Comparison of ENCODE assay signal across 1 cellular context in genomic region chr3:57791245-57791644, GRCh38.
TF ChIP-seq lines count a peak whose summit lies in the region.

No MANE protein-coding gene starts in this region.

TF ChIP-seq in K562, 482 proteins besides CTCF, POLR2A, EP300 and RAD21 (continued from another document and continues in another):
- TF ChIP-seq SMAD2 (IDR thresholded peaks at IDR 0.05; ENCODE audit: low read depth, low read length) (no peak), PML (IDR thresholded peaks at IDR 0.05; ENCODE audit: low read length) (no peak), RNF219 (CRISPR knock-in tag; IDR thresholded peaks at IDR 0.05) (no peak), PHF8 (IDR thresholded peaks at IDR 0.05; ENCODE audit: borderline replicate concordance, low read length) (no peak), FOXJ2 (tag; IDR thresholded peaks at IDR 0.05) (0 out of 2 replicates have a peak, but pooled peaks have one; percentile 44), ZNF274 (IDR thresholded peaks at IDR 0.05; ENCODE audit: borderline replicate concordance, low read depth, low read length) (no peak), POLR2B (IDR thresholded peaks at IDR 0.05; ENCODE audit: low read depth, partially characterized antibody) (no peak), NR2C2 (CRISPR knock-in tag; IDR thresholded peaks at IDR 0.05) (no peak), NR2C2 (tag; IDR thresholded peaks at IDR 0.05) (no peak), KAT2B (IDR thresholded peaks at IDR 0.05; ENCODE audit: low read depth, low read length) (no peak), NCOA1 (IDR thresholded peaks at IDR 0.05; ENCODE audit: low read depth) (no peak), MEIS2 (IDR thresholded peaks at IDR 0.05; ENCODE audit: partially characterized antibody) (peak; percentile 39), ZNF551 (CRISPR knock-in tag; IDR thresholded peaks at IDR 0.05) (no peak), FOXP1 (CRISPR knock-in tag; IDR thresholded peaks at IDR 0.05) (no peak), ZBTB12 (CRISPR knock-in tag; IDR thresholded peaks at IDR 0.05) (no peak), ZNF239 (CRISPR knock-in tag; IDR thresholded peaks at IDR 0.05) (no peak), ETS2 (tag; IDR thresholded peaks at IDR 0.05; ENCODE audit: borderline replicate concordance, poor library complexity, severe bottlenecking) (no peak), RBM39 (optimal IDR thresholded peaks at IDR 0.05; ENCODE audit: low read depth, low read length) (no peak), BRD9 (IDR thresholded peaks at IDR 0.05; ENCODE audit: low read depth, partially characterized antibody) (peak; percentile 21), PPARD (CRISPR knock-in tag; IDR thresholded peaks at IDR 0.05) (no peak), OTX1 (CRISPR knock-in tag; IDR thresholded peaks at IDR 0.05) (no peak), NBN (IDR thresholded peaks at IDR 0.05; ENCODE audit: low read depth) (no peak), XRCC5 (IDR thresholded peaks at IDR 0.05; ENCODE audit: low read depth, low read length) (no peak), NFE2 (IDR thresholded peaks at IDR 0.05; ENCODE audit: low read depth) (peak; percentile 98), ARNT (IDR thresholded peaks at IDR 0.05) (no peak; a peak in 1 of 4 replicates), ZNF384 (IDR thresholded peaks at IDR 0.05; ENCODE audit: low read depth, low read length) (no peak), ZNF512 (tag; IDR thresholded peaks at IDR 0.05) (no peak), ZNF395 (CRISPR knock-in tag; IDR thresholded peaks at IDR 0.05) (no peak), ZC3H8 (IDR thresholded peaks at IDR 0.05) (no peak), GTF2B (IDR thresholded peaks at IDR 0.05; ENCODE audit: extremely low read depth, insufficient read length) (no peak), E4F1 (CRISPR knock-in tag; IDR thresholded peaks at IDR 0.05; ENCODE audit: borderline replicate concordance) (no peak), KLF13 (tag; IDR thresholded peaks at IDR 0.05; ENCODE audit: borderline replicate concordance, low read depth) (no peak), ZNF57 (CRISPR knock-in tag; IDR thresholded peaks at IDR 0.05) (no peak), THRAP3 (IDR thresholded peaks at IDR 0.05; ENCODE audit: borderline replicate concordance) (no peak)
- TF ChIP-seq, protein P1, sequence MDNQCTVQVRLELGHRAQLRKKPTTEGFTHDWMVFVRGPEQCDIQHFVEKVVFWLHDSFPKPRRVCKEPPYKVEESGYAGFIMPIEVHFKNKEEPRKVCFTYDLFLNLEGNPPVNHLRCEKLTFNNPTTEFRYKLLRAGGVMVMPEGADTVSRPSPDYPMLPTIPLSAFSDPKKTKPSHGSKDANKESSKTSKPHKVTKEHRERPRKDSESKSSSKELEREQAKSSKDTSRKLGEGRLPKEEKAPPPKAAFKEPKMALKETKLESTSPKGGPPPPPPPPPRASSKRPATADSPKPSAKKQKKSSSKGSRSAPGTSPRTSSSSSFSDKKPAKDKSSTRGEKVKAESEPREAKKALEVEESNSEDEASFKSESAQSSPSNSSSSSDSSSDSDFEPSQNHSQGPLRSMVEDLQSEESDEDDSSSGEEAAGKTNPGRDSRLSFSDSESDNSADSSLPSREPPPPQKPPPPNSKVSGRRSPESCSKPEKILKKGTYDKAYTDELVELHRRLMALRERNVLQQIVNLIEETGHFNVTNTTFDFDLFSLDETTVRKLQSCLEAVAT (IDR thresholded peaks at IDR 0.05) = no peak
- TF ChIP-seq, protein P2, sequence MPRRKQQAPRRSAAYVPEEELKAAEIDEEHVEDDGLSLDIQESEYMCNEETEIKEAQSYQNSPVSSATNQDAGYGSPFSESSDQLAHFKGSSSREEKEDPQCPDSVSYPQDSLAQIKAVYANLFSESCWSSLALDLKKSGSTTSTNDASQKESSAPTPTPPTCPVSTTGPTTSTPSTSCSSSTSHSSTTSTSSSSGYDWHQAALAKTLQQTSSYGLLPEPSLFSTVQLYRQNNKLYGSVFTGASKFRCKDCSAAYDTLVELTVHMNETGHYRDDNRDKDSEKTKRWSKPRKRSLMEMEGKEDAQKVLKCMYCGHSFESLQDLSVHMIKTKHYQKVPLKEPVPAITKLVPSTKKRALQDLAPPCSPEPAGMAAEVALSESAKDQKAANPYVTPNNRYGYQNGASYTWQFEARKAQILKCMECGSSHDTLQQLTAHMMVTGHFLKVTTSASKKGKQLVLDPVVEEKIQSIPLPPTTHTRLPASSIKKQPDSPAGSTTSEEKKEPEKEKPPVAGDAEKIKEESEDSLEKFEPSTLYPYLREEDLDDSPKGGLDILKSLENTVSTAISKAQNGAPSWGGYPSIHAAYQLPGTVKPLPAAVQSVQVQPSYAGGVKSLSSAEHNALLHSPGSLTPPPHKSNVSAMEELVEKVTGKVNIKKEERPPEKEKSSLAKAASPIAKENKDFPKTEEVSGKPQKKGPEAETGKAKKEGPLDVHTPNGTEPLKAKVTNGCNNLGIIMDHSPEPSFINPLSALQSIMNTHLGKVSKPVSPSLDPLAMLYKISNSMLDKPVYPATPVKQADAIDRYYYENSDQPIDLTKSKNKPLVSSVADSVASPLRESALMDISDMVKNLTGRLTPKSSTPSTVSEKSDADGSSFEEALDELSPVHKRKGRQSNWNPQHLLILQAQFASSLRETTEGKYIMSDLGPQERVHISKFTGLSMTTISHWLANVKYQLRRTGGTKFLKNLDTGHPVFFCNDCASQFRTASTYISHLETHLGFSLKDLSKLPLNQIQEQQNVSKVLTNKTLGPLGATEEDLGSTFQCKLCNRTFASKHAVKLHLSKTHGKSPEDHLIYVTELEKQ (CRISPR knock-in tag; IDR thresholded peaks at IDR 0.05) = no peak
- TF ChIP-seq, protein P3, sequence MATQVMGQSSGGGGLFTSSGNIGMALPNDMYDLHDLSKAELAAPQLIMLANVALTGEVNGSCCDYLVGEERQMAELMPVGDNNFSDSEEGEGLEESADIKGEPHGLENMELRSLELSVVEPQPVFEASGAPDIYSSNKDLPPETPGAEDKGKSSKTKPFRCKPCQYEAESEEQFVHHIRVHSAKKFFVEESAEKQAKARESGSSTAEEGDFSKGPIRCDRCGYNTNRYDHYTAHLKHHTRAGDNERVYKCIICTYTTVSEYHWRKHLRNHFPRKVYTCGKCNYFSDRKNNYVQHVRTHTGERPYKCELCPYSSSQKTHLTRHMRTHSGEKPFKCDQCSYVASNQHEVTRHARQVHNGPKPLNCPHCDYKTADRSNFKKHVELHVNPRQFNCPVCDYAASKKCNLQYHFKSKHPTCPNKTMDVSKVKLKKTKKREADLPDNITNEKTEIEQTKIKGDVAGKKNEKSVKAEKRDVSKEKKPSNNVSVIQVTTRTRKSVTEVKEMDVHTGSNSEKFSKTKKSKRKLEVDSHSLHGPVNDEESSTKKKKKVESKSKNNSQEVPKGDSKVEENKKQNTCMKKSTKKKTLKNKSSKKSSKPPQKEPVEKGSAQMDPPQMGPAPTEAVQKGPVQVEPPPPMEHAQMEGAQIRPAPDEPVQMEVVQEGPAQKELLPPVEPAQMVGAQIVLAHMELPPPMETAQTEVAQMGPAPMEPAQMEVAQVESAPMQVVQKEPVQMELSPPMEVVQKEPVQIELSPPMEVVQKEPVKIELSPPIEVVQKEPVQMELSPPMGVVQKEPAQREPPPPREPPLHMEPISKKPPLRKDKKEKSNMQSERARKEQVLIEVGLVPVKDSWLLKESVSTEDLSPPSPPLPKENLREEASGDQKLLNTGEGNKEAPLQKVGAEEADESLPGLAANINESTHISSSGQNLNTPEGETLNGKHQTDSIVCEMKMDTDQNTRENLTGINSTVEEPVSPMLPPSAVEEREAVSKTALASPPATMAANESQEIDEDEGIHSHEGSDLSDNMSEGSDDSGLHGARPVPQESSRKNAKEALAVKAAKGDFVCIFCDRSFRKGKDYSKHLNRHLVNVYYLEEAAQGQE (CRISPR knock-in tag; IDR thresholded peaks at IDR 0.05; ENCODE audit: low read depth) = no peak
- TF ChIP-seq, protein P4, sequence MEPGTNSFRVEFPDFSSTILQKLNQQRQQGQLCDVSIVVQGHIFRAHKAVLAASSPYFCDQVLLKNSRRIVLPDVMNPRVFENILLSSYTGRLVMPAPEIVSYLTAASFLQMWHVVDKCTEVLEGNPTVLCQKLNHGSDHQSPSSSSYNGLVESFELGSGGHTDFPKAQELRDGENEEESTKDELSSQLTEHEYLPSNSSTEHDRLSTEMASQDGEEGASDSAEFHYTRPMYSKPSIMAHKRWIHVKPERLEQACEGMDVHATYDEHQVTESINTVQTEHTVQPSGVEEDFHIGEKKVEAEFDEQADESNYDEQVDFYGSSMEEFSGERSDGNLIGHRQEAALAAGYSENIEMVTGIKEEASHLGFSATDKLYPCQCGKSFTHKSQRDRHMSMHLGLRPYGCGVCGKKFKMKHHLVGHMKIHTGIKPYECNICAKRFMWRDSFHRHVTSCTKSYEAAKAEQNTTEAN (CRISPR knock-in tag; IDR thresholded peaks at IDR 0.05) = no peak
